Comparison of ENCODE assay signal across 17 cellular contexts in the genomic region with DNA sequence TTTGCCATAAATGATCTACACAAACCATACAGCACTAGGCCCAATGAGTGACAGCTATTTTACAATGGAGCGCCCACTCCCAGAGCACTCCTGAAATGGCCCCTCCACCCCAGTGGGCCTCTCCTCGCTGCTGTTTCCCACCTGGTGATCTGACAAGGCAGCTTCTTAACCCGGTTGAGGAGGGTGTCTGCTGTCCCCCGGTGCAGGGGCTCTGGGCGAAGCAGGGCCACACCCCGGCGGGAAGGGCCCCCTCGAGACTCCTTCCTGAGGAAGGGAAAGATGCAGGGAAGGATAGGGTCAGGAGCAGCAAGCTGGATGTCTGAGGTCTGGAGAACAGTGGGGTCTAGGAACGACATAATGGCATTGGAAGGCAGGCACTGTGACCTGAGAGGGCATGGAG. TPM values are rescaled to one million over a fixed set of nuclear protein-coding genes. Genes with fewer than 3 reads are reported as not detected.
A peak's percentile ranks its signal among the peaks of the same experiment; 100 is the strongest.
DNase-seq lines count a peak whose midpoint lies in the region; ATAC-seq and TF ChIP-seq lines count a peak whose summit lies in the region.
"Had no signal": no experiment of that assay in that cellular context is flagged by ENCODE, and none has a peak within 500 bp of the region (broad histone marks: within the 10 kb centered on the region; RNA-seq: fewer than 3 reads in every experiment).

No MANE protein-coding gene starts in this region.

- peak overlapping the region; percentile 34 for H3K27ac Mint-ChIP-seq in activated naive CD8-positive, alpha-beta T cell treated with anti-CD3 and anti-CD28 coated beads, Interleukin-2, amount 10 ng/mL, durations not matched to agents 7 days and 5 days
- no peak overlapping the region for H3K27ac Mint-ChIP-seq in activated naive CD8-positive, alpha-beta T cell treated with anti-CD3 and anti-CD28 coated beads, Interleukin-2, amount 50 U/mL, for 24 hours
- peak overlapping the region; percentile 19 for H3K27ac Mint-ChIP-seq in nephron progenitor cell
- H3K27ac Mint-ChIP-seq: B cell, HFFc6 had no signal

- no peaks in the 10 kb centered on the region for H3K9me3 Mint-ChIP-seq in activated naive CD8-positive, alpha-beta T cell treated with anti-CD3 and anti-CD28 coated beads, Interleukin-2, amount 10 ng/mL, durations not matched to agents 7 days and 5 days
- no peaks in the 10 kb centered on the region for H3K9me3 Mint-ChIP-seq in activated naive CD8-positive, alpha-beta T cell treated with anti-CD3 and anti-CD28 coated beads, Interleukin-2, amount 50 U/mL, for 24 hours
- no peaks in the 10 kb centered on the region for H3K9me3 Mint-ChIP-seq in nephron progenitor cell
- H3K9me3 Mint-ChIP-seq: CD8-positive, alpha-beta memory T cell; HFFc6; IgD-negative memory B cell had no signal

- no peak for DNase-seq in activated naive CD8-positive, alpha-beta T cell treated with anti-CD3 and anti-CD28 coated beads, Interleukin-2, amount 10 ng/mL, durations not matched to agents 7 days and 5 days
- no peak for DNase-seq in activated naive CD8-positive, alpha-beta T cell treated with anti-CD3 and anti-CD28 coated beads, Interleukin-2, amount 50 U/mL, for 24 hours
- DNase-seq in caudate nucleus (lab: John Stamatoyannopoulos, UW), result no peak
- DNase-seq in nephron progenitor cell, result no peak
- no peak for DNase-seq in GOT3 (lab: John Stamatoyannopoulos, UW)
- DNase-seq: CD8-positive, alpha-beta memory T cell; COR-L47; GM23248; H7; HFFc6 had no signal

- peaks cover 10% of the 10 kb centered on the region for H3K36me3 Mint-ChIP-seq in activated naive CD8-positive, alpha-beta T cell treated with anti-CD3 and anti-CD28 coated beads, Interleukin-2, amount 10 ng/mL, durations not matched to agents 7 days and 5 days
- H3K36me3 Mint-ChIP-seq in activated naive CD8-positive, alpha-beta T cell treated with anti-CD3 and anti-CD28 coated beads, Interleukin-2, amount 50 U/mL, for 24 hours (ENCODE audit: low read depth), result peaks cover 20% of the 10 kb centered on the region
- peaks cover 58% of the 10 kb centered on the region for H3K36me3 Mint-ChIP-seq in nephron progenitor cell (ENCODE audit: low read depth)
- H3K36me3 Mint-ChIP-seq: IgD-negative memory B cell had no signal

- no peak overlapping the region for H3K4me3 Mint-ChIP-seq in activated naive CD8-positive, alpha-beta T cell treated with anti-CD3 and anti-CD28 coated beads, Interleukin-2, amount 10 ng/mL, durations not matched to agents 7 days and 5 days
- no peak overlapping the region for H3K4me3 Mint-ChIP-seq in activated naive CD8-positive, alpha-beta T cell treated with anti-CD3 and anti-CD28 coated beads, Interleukin-2, amount 50 U/mL, for 24 hours
- H3K4me3 Mint-ChIP-seq in nephron progenitor cell, result no peak overlapping the region
- H3K4me3 Mint-ChIP-seq: B cell; CD8-positive, alpha-beta memory T cell; HFFc6; IgD-negative memory B cell had no signal

- POLR2A ChIA-PET in activated naive CD8-positive, alpha-beta T cell treated with anti-CD3 and anti-CD28 coated beads, Interleukin-2, amount 10 ng/mL, durations not matched to agents 7 days and 5 days (lab: Charles Lee), result interaction anchor here (1.4 kb wide), 1 partner anchor 10 kb away, joined by 4 read pairs; a partner anchor contains a TSS

- no peak for ATAC-seq in activated naive CD8-positive, alpha-beta T cell treated with anti-CD3 and anti-CD28 coated beads, Interleukin-2, amount 10 ng/mL, durations not matched to agents 7 days and 5 days (ENCODE audit: low read depth)
- no peak for ATAC-seq in activated naive CD8-positive, alpha-beta T cell treated with anti-CD3 and anti-CD28 coated beads, Interleukin-2, amount 50 U/mL, for 24 hours
- ATAC-seq in HG02642 (IDR thresholded peaks at IDR 0.05; ENCODE audit: poor library complexity, unreplicated experiment), result no peak
- ATAC-seq: HCT116, HepG2 had no signal

- peaks cover 8% of the 10 kb centered on the region for H3K4me1 Mint-ChIP-seq in activated naive CD8-positive, alpha-beta T cell treated with anti-CD3 and anti-CD28 coated beads, Interleukin-2, amount 10 ng/mL, durations not matched to agents 7 days and 5 days
- peaks cover 16% of the 10 kb centered on the region for H3K4me1 Mint-ChIP-seq in activated naive CD8-positive, alpha-beta T cell treated with anti-CD3 and anti-CD28 coated beads, Interleukin-2, amount 50 U/mL, for 24 hours
- H3K4me1 Mint-ChIP-seq in nephron progenitor cell, result peaks cover 21% of the 10 kb centered on the region

- peak overlapping the region; percentile 69 for H3K27ac ChIP-seq in caudate nucleus (ENCODE audit: low read depth, low read length)
- H3K27ac ChIP-seq: BLaER1 treated with 17β-estradiol and CSF1 and Interleukin-3, amounts not matched to agents 10 nM and 100 nM; GM23248 had no signal

- no peaks in the 10 kb centered on the region for H3K27me3 Mint-ChIP-seq in activated naive CD8-positive, alpha-beta T cell treated with anti-CD3 and anti-CD28 coated beads, Interleukin-2, amount 10 ng/mL, durations not matched to agents 7 days and 5 days
- H3K27me3 Mint-ChIP-seq in activated naive CD8-positive, alpha-beta T cell treated with anti-CD3 and anti-CD28 coated beads, Interleukin-2, amount 50 U/mL, for 24 hours, result no peaks in the 10 kb centered on the region
- no peaks in the 10 kb centered on the region for H3K27me3 Mint-ChIP-seq in nephron progenitor cell (ENCODE audit: low read depth, poor library complexity)
- H3K27me3 Mint-ChIP-seq: B cell, IgD-negative memory B cell had no signal

- no peak for TF ChIP-seq CTCF in nephron progenitor cell (IDR thresholded peaks at IDR 0.05)

RNA-seq across cellular contexts. Expression of a gene that starts 10.2 kb away (rescaled TPM):
- total RNA-seq in activated naive CD8-positive, alpha-beta T cell treated with anti-CD3 and anti-CD28 coated beads, Interleukin-2, amount 10 ng/mL, durations not matched to agents 7 days and 5 days, result 10 to 100 TPM; 57.8 to 64.0 TPM

RNA-seq across cellular contexts. Expression of a gene that starts 12.0 kb away (rescaled TPM):
- 1 to 10 TPM; 3.5 to 4.6 TPM for total RNA-seq in activated naive CD8-positive, alpha-beta T cell treated with anti-CD3 and anti-CD28 coated beads, Interleukin-2, amount 10 ng/mL, durations not matched to agents 7 days and 5 days
- total RNA-seq: A172 had no signal

RNA-seq across cellular contexts. Expression of a gene that starts 13.8 kb away (rescaled TPM):
- total RNA-seq in activated naive CD8-positive, alpha-beta T cell treated with anti-CD3 and anti-CD28 coated beads, Interleukin-2, amount 10 ng/mL, durations not matched to agents 7 days and 5 days, result not detected
- total RNA-seq: A172; B cell; CD8-positive, alpha-beta memory T cell; GM23248; H7; HepG2; HFFc6 had no signal

RNA-seq across cellular contexts. Expression of a gene that starts 22.3 kb away (rescaled TPM):
- total RNA-seq in activated naive CD8-positive, alpha-beta T cell treated with anti-CD3 and anti-CD28 coated beads, Interleukin-2, amount 10 ng/mL, durations not matched to agents 7 days and 5 days, result not detected
- total RNA-seq: A172; B cell; CD8-positive, alpha-beta memory T cell; GM23248; HepG2; HFFc6 had no signal

RNA-seq across cellular contexts. Expression of a gene that starts 23.1 kb away (rescaled TPM):
- total RNA-seq in activated naive CD8-positive, alpha-beta T cell treated with anti-CD3 and anti-CD28 coated beads, Interleukin-2, amount 10 ng/mL, durations not matched to agents 7 days and 5 days, result 10 to 100 TPM; 33.8 to 36.4 TPM
